Comparison of ENCODE assay signal across 1 cellular context in genomic region chr2:47067788-47068407, GRCh38.
TF ChIP-seq lines count a peak whose summit lies in the region.

No MANE protein-coding gene starts in this region.

TF ChIP-seq in HepG2, 621 proteins besides CTCF, POLR2A, EP300 and RAD21 (continued from another document and continues in another):
- TF ChIP-seq REST (IDR thresholded peaks at IDR 0.05; ENCODE audit: borderline replicate concordance in 1 of 2, low read depth in 1 of 2, low read length in 2 of 2) (no peak), ZNF556 (CRISPR knock-in tag; IDR thresholded peaks at IDR 0.05; ENCODE audit: borderline replicate concordance) (peak; percentile 66), ZNF746 (CRISPR knock-in tag; IDR thresholded peaks at IDR 0.05) (peak; percentile 61; the same call in 1 of the 2 replicates), ZNF782 (CRISPR knock-in tag; IDR thresholded peaks at IDR 0.05; ENCODE audit: borderline replicate concordance) (no peak), ATF3 (CRISPR knock-in tag; IDR thresholded peaks at IDR 0.05) (no peak), SRF (IDR thresholded peaks at IDR 0.05; ENCODE audit: low read depth, low read length) (no peak), ZNF724P (CRISPR knock-in tag; IDR thresholded peaks at IDR 0.05; ENCODE audit: borderline replicate concordance) (no peak), ZNF18 (CRISPR knock-in tag; IDR thresholded peaks at IDR 0.05; ENCODE audit: insufficient replicate concordance) (no peak), SMAD9 (CRISPR knock-in tag; IDR thresholded peaks at IDR 0.05) (no peak), MYPOP (CRISPR knock-in tag; IDR thresholded peaks at IDR 0.05) (peak; percentile 27; the same call in 1 of the 2 replicates), PAF1 (CRISPR knock-in tag; IDR thresholded peaks at IDR 0.05) (no peak), HOXA7 (CRISPR knock-in tag; IDR thresholded peaks at IDR 0.05) (no peak), ZNF646 (CRISPR knock-in tag; IDR thresholded peaks at IDR 0.05) (no peak), HMG20B (CRISPR knock-in tag; conservative IDR thresholded peaks at IDR 0.05) (no peak), FOXA3 (CRISPR knock-in tag; IDR thresholded peaks at IDR 0.05) (peak; percentile 73; the same call in 1 of the 2 replicates), SCMH1 (CRISPR knock-in tag; IDR thresholded peaks at IDR 0.05; ENCODE audit: borderline replicate concordance) (no peak), PRDM4 (CRISPR knock-in tag; IDR thresholded peaks at IDR 0.05; ENCODE audit: borderline replicate concordance) (no peak), ATF2 (CRISPR knock-in tag; IDR thresholded peaks at IDR 0.05) (peak; percentile 52; the same call in 1 of the 2 replicates), GPN1 (CRISPR knock-in tag; IDR thresholded peaks at IDR 0.05; ENCODE audit: borderline replicate concordance) (no peak), NCOR1 (IDR thresholded peaks at IDR 0.05; ENCODE audit: borderline replicate concordance, low read length) (no peak), ZBTB46 (CRISPR knock-in tag; IDR thresholded peaks at IDR 0.05; ENCODE audit: borderline replicate concordance) (no peak), TOPORS (CRISPR knock-in tag; IDR thresholded peaks at IDR 0.05) (no peak), ZSCAN31 (CRISPR knock-in tag; IDR thresholded peaks at IDR 0.05; ENCODE audit: low read depth) (peak; percentile 81; the same call in 1 of the 2 replicates), STAT5B (CRISPR knock-in tag; IDR thresholded peaks at IDR 0.05) (no peak), NCOA5 (CRISPR knock-in tag; IDR thresholded peaks at IDR 0.05) (no peak), SIX4 (CRISPR knock-in tag; IDR thresholded peaks at IDR 0.05) (no peak), ZBTB26 (CRISPR knock-in tag; IDR thresholded peaks at IDR 0.05; ENCODE audit: borderline replicate concordance) (no peak), ARNT (IDR thresholded peaks at IDR 0.05) (no peak), HOXA3 (CRISPR knock-in tag; IDR thresholded peaks at IDR 0.05) (peak; percentile 82), STAT6 (CRISPR knock-in tag; IDR thresholded peaks at IDR 0.05; ENCODE audit: borderline replicate concordance) (no peak; the same call in 1 of the 2 replicates), THAP8 (CRISPR knock-in tag; IDR thresholded peaks at IDR 0.05; ENCODE audit: borderline replicate concordance) (no peak), MIXL1 (CRISPR knock-in tag; IDR thresholded peaks at IDR 0.05) (no peak)
